ENCODE assay signal across 1 cellular context in genomic region chr2:207847098-207847806, GRCh38.
TF ChIP-seq lines count a peak whose summit lies in the region.

No MANE protein-coding gene starts in this region.

TF ChIP-seq in HepG2, 621 proteins besides CTCF, POLR2A, EP300 and RAD21 (continued from another document and continues in another):
- TF ChIP-seq, protein P1, sequence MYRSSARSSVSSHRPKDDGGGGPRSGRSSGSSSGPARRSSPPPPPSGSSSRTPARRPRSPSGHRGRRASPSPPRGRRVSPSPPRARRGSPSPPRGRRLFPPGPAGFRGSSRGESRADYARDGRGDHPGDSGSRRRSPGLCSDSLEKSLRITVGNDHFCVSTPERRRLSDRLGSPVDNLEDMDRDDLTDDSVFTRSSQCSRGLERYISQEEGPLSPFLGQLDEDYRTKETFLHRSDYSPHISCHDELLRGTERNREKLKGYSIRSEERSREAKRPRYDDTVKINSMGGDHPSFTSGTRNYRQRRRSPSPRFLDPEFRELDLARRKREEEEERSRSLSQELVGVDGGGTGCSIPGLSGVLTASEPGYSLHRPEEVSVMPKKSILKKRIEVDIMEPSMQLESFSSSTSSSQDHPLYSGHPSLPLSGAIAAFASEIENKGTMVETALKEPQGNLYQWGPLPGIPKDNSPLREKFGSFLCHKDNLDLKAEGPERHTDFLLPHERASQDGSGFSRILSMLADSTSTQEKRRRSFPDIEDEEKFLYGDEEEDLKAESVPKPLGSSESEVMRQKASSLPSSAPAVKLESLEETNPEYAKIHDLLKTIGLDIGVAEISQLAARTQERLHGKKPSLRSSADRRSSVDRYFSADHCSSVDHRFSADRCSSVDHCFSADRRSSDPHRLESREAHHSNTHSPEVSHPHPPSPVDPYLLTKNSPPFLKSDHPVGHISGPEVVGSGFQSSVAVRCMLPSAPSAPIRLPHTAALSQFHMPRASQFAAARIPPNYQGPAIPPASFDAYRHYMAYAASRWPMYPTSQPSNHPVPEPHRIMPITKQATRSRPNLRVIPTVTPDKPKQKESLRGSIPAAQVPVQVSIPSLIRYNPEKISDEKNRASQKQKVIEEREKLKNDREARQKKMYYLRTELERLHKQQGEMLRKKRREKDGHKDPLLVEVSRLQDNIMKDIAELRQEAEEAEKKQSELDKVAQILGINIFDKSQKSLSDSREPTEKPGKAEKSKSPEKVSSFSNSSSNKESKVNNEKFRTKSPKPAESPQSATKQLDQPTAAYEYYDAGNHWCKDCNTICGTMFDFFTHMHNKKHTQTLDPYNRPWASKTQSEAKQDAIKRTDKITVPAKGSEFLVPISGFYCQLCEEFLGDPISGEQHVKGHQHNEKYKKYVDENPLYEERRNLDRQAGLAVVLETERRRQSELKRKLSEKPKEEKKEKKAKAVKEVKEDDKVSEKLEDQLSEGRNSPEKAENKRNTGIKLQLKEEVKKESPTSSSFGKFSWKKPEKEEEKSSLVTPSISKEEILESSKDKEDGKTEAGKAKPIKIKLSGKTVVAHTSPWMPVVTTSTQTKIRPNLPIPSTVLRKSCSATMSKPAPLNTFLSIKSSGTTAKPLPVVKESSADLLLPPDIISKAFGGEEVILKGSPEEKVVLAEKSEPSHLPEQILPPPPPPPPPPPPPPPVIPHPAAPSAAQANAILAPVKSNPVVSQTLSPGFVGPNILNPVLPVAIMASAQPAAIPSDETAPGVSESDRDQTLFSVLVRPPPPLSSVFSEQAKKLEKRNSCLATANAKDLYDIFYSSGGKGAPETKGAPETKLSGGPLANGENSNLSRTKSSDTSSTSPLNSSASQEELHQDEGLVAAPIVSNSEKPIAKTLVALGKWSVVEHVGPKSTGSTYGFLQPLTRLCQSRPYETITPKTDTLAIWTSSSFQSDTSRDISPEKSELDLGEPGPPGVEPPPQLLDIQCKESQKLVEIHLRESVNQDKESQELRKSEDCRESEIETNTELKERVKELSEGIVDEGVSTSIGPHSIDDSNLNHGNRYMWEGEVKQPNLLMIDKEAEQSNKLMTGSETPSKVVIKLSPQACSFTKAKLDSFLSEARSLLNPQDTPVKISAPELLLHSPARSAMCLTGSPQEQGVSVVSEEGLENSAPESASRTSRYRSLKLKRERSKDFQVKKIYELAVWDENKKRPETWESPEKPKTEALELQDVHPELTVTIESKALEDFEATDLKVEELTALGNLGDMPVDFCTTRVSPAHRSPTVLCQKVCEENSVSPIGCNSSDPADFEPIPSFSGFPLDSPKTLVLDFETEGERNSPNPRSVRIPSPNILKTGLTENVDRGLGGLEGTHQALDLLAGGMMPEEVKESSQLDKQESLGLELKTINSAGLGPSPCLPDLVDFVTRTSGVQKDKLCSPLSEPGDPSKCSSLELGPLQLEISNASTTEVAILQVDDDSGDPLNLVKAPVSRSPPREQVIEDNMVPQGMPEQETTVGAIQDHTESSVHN (CRISPR knock-in tag; IDR thresholded peaks at IDR 0.05), result no peak
- TF ChIP-seq ELF3 (CRISPR knock-in tag; IDR thresholded peaks at IDR 0.05), result peak; percentile 83
- TF ChIP-seq NAIF1 (CRISPR knock-in tag; IDR thresholded peaks at IDR 0.05; ENCODE audit: borderline replicate concordance), result peak; percentile 64
- peak; percentile 85; the same call in 1 of the 2 replicates for TF ChIP-seq SMAD3 (CRISPR knock-in tag; IDR thresholded peaks at IDR 0.05)
- TF ChIP-seq, protein P2, sequence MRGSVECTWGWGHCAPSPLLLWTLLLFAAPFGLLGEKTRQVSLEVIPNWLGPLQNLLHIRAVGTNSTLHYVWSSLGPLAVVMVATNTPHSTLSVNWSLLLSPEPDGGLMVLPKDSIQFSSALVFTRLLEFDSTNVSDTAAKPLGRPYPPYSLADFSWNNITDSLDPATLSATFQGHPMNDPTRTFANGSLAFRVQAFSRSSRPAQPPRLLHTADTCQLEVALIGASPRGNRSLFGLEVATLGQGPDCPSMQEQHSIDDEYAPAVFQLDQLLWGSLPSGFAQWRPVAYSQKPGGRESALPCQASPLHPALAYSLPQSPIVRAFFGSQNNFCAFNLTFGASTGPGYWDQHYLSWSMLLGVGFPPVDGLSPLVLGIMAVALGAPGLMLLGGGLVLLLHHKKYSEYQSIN (CRISPR knock-in tag; IDR thresholded peaks at IDR 0.05; ENCODE audit: borderline replicate concordance), result no peak
- no peak for TF ChIP-seq ZNF891 (CRISPR knock-in tag; IDR thresholded peaks at IDR 0.05)
- TF ChIP-seq TCF7 (IDR thresholded peaks at IDR 0.05; ENCODE audit: low read depth), result peak; percentile 74
- TF ChIP-seq ATAD3A (CRISPR knock-in tag; IDR thresholded peaks at IDR 0.05), result no peak
- no peak; the same call in 1 of the 2 replicates for TF ChIP-seq CSRNP1 (CRISPR knock-in tag; IDR thresholded peaks at IDR 0.05)
- TF ChIP-seq DMAP1 (CRISPR knock-in tag; IDR thresholded peaks at IDR 0.05), result peak; percentile 51; the same call in 1 of the 2 replicates
- TF ChIP-seq, protein P3, sequence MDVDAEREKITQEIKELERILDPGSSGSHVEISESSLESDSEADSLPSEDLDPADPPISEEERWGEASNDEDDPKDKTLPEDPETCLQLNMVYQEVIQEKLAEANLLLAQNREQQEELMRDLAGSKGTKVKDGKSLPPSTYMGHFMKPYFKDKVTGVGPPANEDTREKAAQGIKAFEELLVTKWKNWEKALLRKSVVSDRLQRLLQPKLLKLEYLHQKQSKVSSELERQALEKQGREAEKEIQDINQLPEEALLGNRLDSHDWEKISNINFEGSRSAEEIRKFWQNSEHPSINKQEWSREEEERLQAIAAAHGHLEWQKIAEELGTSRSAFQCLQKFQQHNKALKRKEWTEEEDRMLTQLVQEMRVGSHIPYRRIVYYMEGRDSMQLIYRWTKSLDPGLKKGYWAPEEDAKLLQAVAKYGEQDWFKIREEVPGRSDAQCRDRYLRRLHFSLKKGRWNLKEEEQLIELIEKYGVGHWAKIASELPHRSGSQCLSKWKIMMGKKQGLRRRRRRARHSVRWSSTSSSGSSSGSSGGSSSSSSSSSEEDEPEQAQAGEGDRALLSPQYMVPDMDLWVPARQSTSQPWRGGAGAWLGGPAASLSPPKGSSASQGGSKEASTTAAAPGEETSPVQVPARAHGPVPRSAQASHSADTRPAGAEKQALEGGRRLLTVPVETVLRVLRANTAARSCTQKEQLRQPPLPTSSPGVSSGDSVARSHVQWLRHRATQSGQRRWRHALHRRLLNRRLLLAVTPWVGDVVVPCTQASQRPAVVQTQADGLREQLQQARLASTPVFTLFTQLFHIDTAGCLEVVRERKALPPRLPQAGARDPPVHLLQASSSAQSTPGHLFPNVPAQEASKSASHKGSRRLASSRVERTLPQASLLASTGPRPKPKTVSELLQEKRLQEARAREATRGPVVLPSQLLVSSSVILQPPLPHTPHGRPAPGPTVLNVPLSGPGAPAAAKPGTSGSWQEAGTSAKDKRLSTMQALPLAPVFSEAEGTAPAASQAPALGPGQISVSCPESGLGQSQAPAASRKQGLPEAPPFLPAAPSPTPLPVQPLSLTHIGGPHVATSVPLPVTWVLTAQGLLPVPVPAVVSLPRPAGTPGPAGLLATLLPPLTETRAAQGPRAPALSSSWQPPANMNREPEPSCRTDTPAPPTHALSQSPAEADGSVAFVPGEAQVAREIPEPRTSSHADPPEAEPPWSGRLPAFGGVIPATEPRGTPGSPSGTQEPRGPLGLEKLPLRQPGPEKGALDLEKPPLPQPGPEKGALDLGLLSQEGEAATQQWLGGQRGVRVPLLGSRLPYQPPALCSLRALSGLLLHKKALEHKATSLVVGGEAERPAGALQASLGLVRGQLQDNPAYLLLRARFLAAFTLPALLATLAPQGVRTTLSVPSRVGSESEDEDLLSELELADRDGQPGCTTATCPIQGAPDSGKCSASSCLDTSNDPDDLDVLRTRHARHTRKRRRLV (CRISPR knock-in tag; IDR thresholded peaks at IDR 0.05), result no peak
- TF ChIP-seq CAMTA2 (CRISPR knock-in tag; IDR thresholded peaks at IDR 0.05; ENCODE audit: borderline replicate concordance), result no peak
- peak; percentile 63; the same call in 1 of the 2 replicates for TF ChIP-seq CBFB (CRISPR knock-in tag; IDR thresholded peaks at IDR 0.05)
- peak; percentile 39; the same call in 1 of the 2 replicates for TF ChIP-seq EHMT2 (IDR thresholded peaks at IDR 0.05; ENCODE audit: borderline replicate concordance, low read depth, low read length)
- no peak for TF ChIP-seq U2AF2 (IDR thresholded peaks at IDR 0.05; ENCODE audit: low read depth, low read length)
- TF ChIP-seq, protein P4, sequence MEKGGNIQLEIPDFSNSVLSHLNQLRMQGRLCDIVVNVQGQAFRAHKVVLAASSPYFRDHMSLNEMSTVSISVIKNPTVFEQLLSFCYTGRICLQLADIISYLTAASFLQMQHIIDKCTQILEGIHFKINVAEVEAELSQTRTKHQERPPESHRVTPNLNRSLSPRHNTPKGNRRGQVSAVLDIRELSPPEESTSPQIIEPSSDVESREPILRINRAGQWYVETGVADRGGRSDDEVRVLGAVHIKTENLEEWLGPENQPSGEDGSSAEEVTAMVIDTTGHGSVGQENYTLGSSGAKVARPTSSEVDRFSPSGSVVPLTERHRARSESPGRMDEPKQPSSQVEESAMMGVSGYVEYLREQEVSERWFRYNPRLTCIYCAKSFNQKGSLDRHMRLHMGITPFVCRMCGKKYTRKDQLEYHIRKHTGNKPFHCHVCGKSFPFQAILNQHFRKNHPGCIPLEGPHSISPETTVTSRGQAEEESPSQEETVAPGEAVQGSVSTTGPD (CRISPR knock-in tag; IDR thresholded peaks at IDR 0.05), result 0 out of 2 replicates have a peak, but pooled peaks have one; percentile 58
- TF ChIP-seq ZNF616 (CRISPR knock-in tag; IDR thresholded peaks at IDR 0.05; ENCODE audit: low read depth), result no peak
- no peak for TF ChIP-seq HNRNPLL (IDR thresholded peaks at IDR 0.05; ENCODE audit: low read depth, low read length, poor library complexity, severe bottlenecking)
- TF ChIP-seq BRCA1 (CRISPR knock-in tag; IDR thresholded peaks at IDR 0.05), result 0 out of 2 replicates have a peak, but pooled peaks have one; percentile 55
- TF ChIP-seq ZNF12 (CRISPR knock-in tag; IDR thresholded peaks at IDR 0.05), result peak; percentile 70; the same call in 1 of the 2 replicates
- TF ChIP-seq IRX3 (CRISPR knock-in tag; IDR thresholded peaks at IDR 0.05; ENCODE audit: borderline replicate concordance, low read depth), result no peak
- peak; percentile 99 for TF ChIP-seq CHD4 (IDR thresholded peaks at IDR 0.05; ENCODE audit: borderline replicate concordance, low read length)
- peak; percentile 62; the same call in 1 of the 2 replicates for TF ChIP-seq RFXAP (CRISPR knock-in tag; IDR thresholded peaks at IDR 0.05; ENCODE audit: borderline replicate concordance)
- peak; percentile 70; the same call in 1 of the 2 replicates for TF ChIP-seq RERE (CRISPR knock-in tag; IDR thresholded peaks at IDR 0.05; ENCODE audit: low read depth)
- no peak for TF ChIP-seq ZNF3 (CRISPR knock-in tag; IDR thresholded peaks at IDR 0.05)
- TF ChIP-seq ZNF713 (CRISPR knock-in tag; IDR thresholded peaks at IDR 0.05), result no peak
- peak; percentile 81; the same call in 1 of the 2 replicates for TF ChIP-seq FOXK1 (CRISPR knock-in tag; IDR thresholded peaks at IDR 0.05; ENCODE audit: borderline replicate concordance, low read depth)
- TF ChIP-seq NCOA2 (CRISPR knock-in tag; IDR thresholded peaks at IDR 0.05), result peak; percentile 97
- TF ChIP-seq ZC3H4 (CRISPR knock-in tag; IDR thresholded peaks at IDR 0.05; ENCODE audit: borderline replicate concordance), result peak; percentile 20; the same call in 1 of the 2 replicates
